Comparison of ENCODE assay signal across 7 cellular contexts in genomic region chr12:49110191-49111155, GRCh38. TPM values are rescaled to one million over a fixed set of nuclear protein-coding genes. Genes with fewer than 3 reads are reported as not detected.
DNase-seq lines count a peak whose midpoint lies in the region; ATAC-seq lines count a peak whose summit lies in the region.

LMBR1L (minus strand) TSS chr12:49110847; CDS start chr12:49110555, 292 bp downstream.

- DNase-seq in NCI-H2081 (lab: John Stamatoyannopoulos, UW) = peak; percentile 97
- peak; percentile 96 for DNase-seq in T1000 (lab: John Stamatoyannopoulos, UW)
- DNase-seq in astrocyte of the hippocampus (ENCODE audit: low read depth, low spot score) = peak; percentile 98
- peak; percentile 100 for DNase-seq in hepatic stellate cell (ENCODE audit: low spot score)
- peak; percentile 95 for DNase-seq in renal cortical epithelial cell (ENCODE audit: low read depth)

- ATAC-seq in GM18508 (IDR thresholded peaks at IDR 0.05; ENCODE audit: insufficient read depth, unreplicated experiment) = peak; percentile 96
- ATAC-seq in HG03025 (IDR thresholded peaks at IDR 0.05; ENCODE audit: low FRiP score, unreplicated experiment) = peak; percentile 97

RNA-seq across cellular contexts. Expression of gene LMBR1L, which starts in this region (rescaled TPM):
- total RNA-seq in renal cortical epithelial cell = 33.3 and 34.3 TPM in 2 replicates

Comparison
In these comparisons a context has a peak if more than half of its experiments do, and no peak if none do; other contexts are left out.
1. Peak in every context shown above with its lines: DNase-seq and ATAC-seq.